1 cellular context compared by ENCODE assay signal in genomic region chr1:117609471-117609911, GRCh38.
TF ChIP-seq lines count a peak whose summit lies in the region.

No MANE protein-coding gene starts in this region.

TF ChIP-seq in IMR-90, 13 proteins besides CTCF, POLR2A, EP300 and RAD21 (continued from another document):
- TF ChIP-seq USF2 (IDR thresholded peaks at IDR 0.05; ENCODE audit: low read depth, low read length) (no peak), RCOR1 (IDR thresholded peaks at IDR 0.05; ENCODE audit: insufficient replicate concordance, low read length) (no peak), FOS (IDR thresholded peaks at IDR 0.05; ENCODE audit: low read depth, low read length) (no peak), MAZ (IDR thresholded peaks at IDR 0.05; ENCODE audit: borderline replicate concordance, low read depth, low read length) (no peak), MAFK (IDR thresholded peaks at IDR 0.05; ENCODE audit: low read depth, low read length) (no peak)
